19 cellular contexts compared by ENCODE assay signal in the genomic region with DNA sequence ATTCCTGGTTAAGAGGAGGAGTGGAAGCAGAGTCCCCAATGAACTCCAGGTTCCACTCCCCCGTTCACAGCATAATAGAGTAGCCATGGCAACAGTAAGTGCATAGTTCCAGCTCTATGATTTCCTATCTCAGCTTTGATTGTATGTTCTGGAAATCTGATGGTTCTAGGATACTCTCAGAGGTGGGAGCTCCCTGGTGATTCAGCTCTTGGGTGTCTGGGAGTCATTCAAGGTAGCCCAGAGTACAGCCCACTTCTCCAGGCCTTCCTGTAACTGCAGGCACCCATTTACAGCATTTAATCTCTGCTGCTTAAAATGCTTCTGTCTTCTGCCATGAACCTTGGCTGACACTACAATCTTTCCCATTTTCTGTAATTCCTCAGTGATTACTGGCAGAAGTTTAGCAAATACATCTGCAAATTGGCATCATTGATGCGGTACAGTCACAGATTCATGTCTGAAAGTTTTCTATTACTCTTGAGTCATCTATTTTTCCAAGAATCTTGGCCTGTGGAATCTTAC.
DNase-seq lines count a peak whose midpoint lies in the region; ATAC-seq, FAIRE-seq and TF ChIP-seq lines count a peak whose summit lies in the region.
"Had no signal": no experiment of that assay in that cellular context is flagged by ENCODE, and none has a peak within 500 bp of the region (broad histone marks: within the 10 kb centered on the region; RNA-seq: fewer than 3 reads in every experiment).

No MANE protein-coding gene starts in this region.

- DNase-seq in AG04449 (ENCODE audit: low read depth, low spot score) (peak; percentile 94), HFFc6 (peak; percentile 68), K562 (ENCODE audit: extremely low read depth in 1 of 4, low spot score in 3 of 4) (no peak), kidney epithelial cell (ENCODE audit: low read depth) (peak; percentile 29), HT-29 (ENCODE audit: low spot score) (no peak), NCI-H2107 (lab: John Stamatoyannopoulos, UW) (no peak)
- DNase-seq in stimulated activated CD4-positive, alpha-beta T cell treated with anti-CD3 and anti-CD28 coated beads, Interleukin-4, amount 100 ng/mL, for 4 hours, result no peak
- DNase-seq: activated T-cell treated with anti-CD3 and anti-CD28 coated beads, Interleukin-2, amount 50 U/mL, for 48 hours; mucosa of descending colon; NCI-H1930; psoas muscle; stimulated activated naive CD4-positive, alpha-beta T cell treated with Interleukin-2 at 50 U/mL for 16 hours had no signal

- H3K36me3 ChIP-seq in K562 (ENCODE audit: control insufficient read depth, insufficient read depth, low read length), result no peaks in the 10 kb centered on the region
- no peaks in the 10 kb centered on the region for H3K36me3 ChIP-seq in kidney epithelial cell (ENCODE audit: control insufficient read depth, insufficient read depth, low read length)

- BruUV-seq in K562 (replicated peaks; lab: Mats Ljungman, UMichigan), result no TSS peak

- no peak for TF ChIP-seq EP300 in K562 (IDR thresholded peaks at IDR 0.05; ENCODE audit: low read length)

- TF ChIP-seq CTCF in AG04449 (IDR thresholded peaks at IDR 0.05; ENCODE audit: insufficient read depth, low read length, missing control alignments) (no peak), HFFc6 (IDR thresholded peaks at IDR 0.05) (no peak), K562 (IDR thresholded peaks at IDR 0.05 in 2 of 3, conservative IDR thresholded peaks at IDR 0.05 in 1 of 3; ENCODE audit: insufficient read depth in 2 of 3, low read depth in 1 of 3, low read length in 3 of 3) (no peak), kidney epithelial cell (IDR thresholded peaks at IDR 0.05; ENCODE audit: insufficient read depth, low read length, poor library complexity, severe bottlenecking) (no peak)

- H3K9ac ChIP-seq in K562 (ENCODE audit: insufficient read depth in 1 of 2, low read depth in 2 of 2, low read length in 2 of 2), result no peak overlapping the region

- peaks cover 10% of the 10 kb centered on the region; the same call in 1 of the 2 replicates for H3K4me1 Mint-ChIP-seq in HFFc6 (ENCODE audit: low read depth)
- H3K4me1 Mint-ChIP-seq: B cell, IgD-negative memory B cell had no signal

- POLR2A ChIA-PET in AG04449 (lab: Yijun Ruan, JAX) (interaction anchor here (2.1 kb wide), 1 partner anchor 10 kb away, joined by 6 read pairs; no protein-coding TSS in a partner anchor), K562 (lab: Yijun Ruan, JAX) (interaction anchor here (1.2 kb wide), 1 partner anchor 10 kb away, joined by 3 read pairs; no protein-coding TSS in a partner anchor)

- no peaks in the 10 kb centered on the region for H3K9me1 ChIP-seq in K562 (ENCODE audit: control insufficient read depth, insufficient read depth, low read length)

- peaks cover 7% of the 10 kb centered on the region; the same call in 1 of the 2 replicates for H3K27me3 Mint-ChIP-seq in HFFc6 (ENCODE audit: insufficient read depth)
- H3K27me3 Mint-ChIP-seq: brain had no signal

- no peak overlapping the region for H3K4me2 ChIP-seq in K562 (ENCODE audit: insufficient read depth, low read length)

- intact Hi-C loops in K562 (cut with micrococcal nuclease), result no loop called here

- H3K4me3 ChIP-seq in AG04449 (ENCODE audit: low read depth, low read length), result no peak overlapping the region
- no peak overlapping the region for H3K4me3 ChIP-seq in K562
- no peak overlapping the region for H3K4me3 ChIP-seq in kidney epithelial cell (ENCODE audit: low read depth, low read length)
- H3K4me3 ChIP-seq: mucosa of descending colon, psoas muscle had no signal

- H2AFZ ChIP-seq in K562 (ENCODE audit: low read depth, low read length), result no peak overlapping the region

- no peak for FAIRE-seq in K562 (lab: Jason Lieb, UNC)
- FAIRE-seq: endothelial cell of umbilical vein, G401.6 had no signal

- H3K79me2 ChIP-seq in K562 (ENCODE audit: control insufficient read depth, insufficient read depth, low read length), result no peaks in the 10 kb centered on the region

- H3K9me3 Mint-ChIP-seq in HFFc6, result no peaks in the 10 kb centered on the region

- no peak overlapping the region for H3K4me3 Mint-ChIP-seq in HFFc6
- H3K4me3 Mint-ChIP-seq: B cell, brain had no signal

- H3K4me1 ChIP-seq in K562 (replicated peaks in 1 of 2; ENCODE audit: control insufficient read depth in 2 of 2, insufficient read depth in 2 of 2, low read length in 2 of 2), result no peaks in the 10 kb centered on the region
- H3K4me1 ChIP-seq: psoas muscle had no signal

- no peak overlapping the region for H3K27ac ChIP-seq in K562 (ENCODE audit: extremely low read depth, low read depth, low read length)
- H3K27ac ChIP-seq: psoas muscle had no signal

- 3% methylated on average over 2 of the region's 2 CpGs for WGBS in K562 (ENCODE audit: insufficient coverage, low coverage, missing lambda C conversion rate)

- no peaks in the 10 kb centered on the region for H3K36me3 Mint-ChIP-seq in HFFc6 (ENCODE audit: low read depth)
- H3K36me3 Mint-ChIP-seq: IgD-negative memory B cell had no signal

- H3K27ac Mint-ChIP-seq in HFFc6, result peak overlapping the region; percentile 75
- H3K27ac Mint-ChIP-seq: B cell, IgD-negative memory B cell had no signal

- TF ChIP-seq RAD21 in K562 (CRISPR knock-in tag; conservative IDR thresholded peaks at IDR 0.05 in 1 of 2, IDR thresholded peaks at IDR 0.05 in 1 of 2), result no peak

- ATAC-seq in K562 (no peak), HG02884 (IDR thresholded peaks at IDR 0.05; ENCODE audit: unreplicated experiment) (no peak)
- ATAC-seq: HCT116, mucosa of descending colon had no signal

- CTCF ChIA-PET in AG04449 (lab: Yijun Ruan, JAX), result no interaction called here
- CTCF ChIA-PET in K562 (lab: Yijun Ruan, JAX; ENCODE audit: low intra/inter-chr PET ratio), result no interaction called here

- no peaks in the 10 kb centered on the region for H3K27me3 ChIP-seq in K562 (ENCODE audit: control insufficient read depth in 2 of 2, insufficient read depth in 2 of 2, low read length in 2 of 2)
- no peaks in the 10 kb centered on the region for H3K27me3 ChIP-seq in kidney epithelial cell (ENCODE audit: control insufficient read depth, insufficient read depth, low read length)

- in situ Hi-C loops in K562 (cut with MboI), result no loop called here

- H3K9me3 ChIP-seq in K562 (replicated peaks; ENCODE audit: control insufficient read depth, insufficient read depth, low read depth, low read length), result no peaks in the 10 kb centered on the region
- H3K9me3 ChIP-seq: mucosa of descending colon, psoas muscle had no signal

- no peaks in the 10 kb centered on the region for H4K20me1 ChIP-seq in K562 (replicated peaks; ENCODE audit: control insufficient read depth, insufficient read depth, low read length)

- no peak for TF ChIP-seq POLR2A in K562 (conservative IDR thresholded peaks at IDR 0.05)

TF ChIP-seq in K562, 482 proteins besides CTCF, POLR2A, EP300 and RAD21 (continues in another document):
- TF ChIP-seq E2F4 (CRISPR knock-in tag; IDR thresholded peaks at IDR 0.05; ENCODE audit: low read depth), result no peak
- TF ChIP-seq, protein P1, sequence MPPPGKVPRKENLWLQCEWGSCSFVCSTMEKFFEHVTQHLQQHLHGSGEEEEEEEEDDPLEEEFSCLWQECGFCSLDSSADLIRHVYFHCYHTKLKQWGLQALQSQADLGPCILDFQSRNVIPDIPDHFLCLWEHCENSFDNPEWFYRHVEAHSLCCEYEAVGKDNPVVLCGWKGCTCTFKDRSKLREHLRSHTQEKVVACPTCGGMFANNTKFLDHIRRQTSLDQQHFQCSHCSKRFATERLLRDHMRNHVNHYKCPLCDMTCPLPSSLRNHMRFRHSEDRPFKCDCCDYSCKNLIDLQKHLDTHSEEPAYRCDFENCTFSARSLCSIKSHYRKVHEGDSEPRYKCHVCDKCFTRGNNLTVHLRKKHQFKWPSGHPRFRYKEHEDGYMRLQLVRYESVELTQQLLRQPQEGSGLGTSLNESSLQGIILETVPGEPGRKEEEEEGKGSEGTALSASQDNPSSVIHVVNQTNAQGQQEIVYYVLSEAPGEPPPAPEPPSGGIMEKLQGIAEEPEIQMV (tag; conservative IDR thresholded peaks at IDR 0.05; ENCODE audit: low read depth), result no peak
- no peak for TF ChIP-seq TCF15 (CRISPR knock-in tag; IDR thresholded peaks at IDR 0.05)
- no peak for TF ChIP-seq PKNOX1 (IDR thresholded peaks at IDR 0.05)
- TF ChIP-seq RFX1 (IDR thresholded peaks at IDR 0.05), result peak; percentile 18; the same call in 1 of the 2 replicates

Comparison
In these comparisons a context has a peak if more than half of its experiments do, and no peak if none do; other contexts are left out.
1. DNase-seq: peak in AG04449 (single experiment), HFFc6 (single experiment) and kidney epithelial cell (single experiment); none in K562 (0 of 4), HT-29 (single experiment), stimulated activated CD4-positive, alpha-beta T cell treated with anti-CD3 and anti-CD28 coated beads, Interleukin-4, amount 100 ng/mL, for 4 hours (0 of 2) and NCI-H2107 (single experiment).